Comparison of ENCODE assay signal across 9 cellular contexts in the genomic region with DNA sequence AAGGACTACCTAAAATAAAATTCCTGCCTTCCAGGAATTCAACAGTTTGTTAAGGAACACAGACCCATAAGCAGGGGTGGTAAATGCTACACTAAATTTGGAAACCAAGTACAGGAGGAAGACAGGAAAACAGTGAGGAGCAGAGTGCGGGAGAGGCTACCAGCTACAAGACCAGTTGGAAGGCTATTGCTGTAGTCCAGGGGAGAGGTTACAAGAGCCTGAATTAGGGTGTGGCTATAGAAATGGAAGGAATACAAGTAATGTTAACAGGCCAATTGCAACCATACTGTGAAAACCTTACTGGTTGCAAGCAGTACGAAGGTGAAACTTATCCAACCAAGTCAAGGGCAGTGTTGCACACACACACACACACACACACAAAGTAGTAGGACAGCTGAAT. TPM values are rescaled to one million over a fixed set of nuclear protein-coding genes. Genes with fewer than 3 reads are reported as not detected.
DNase-seq lines count a peak whose midpoint lies in the region; ATAC-seq, FAIRE-seq and TF ChIP-seq lines count a peak whose summit lies in the region.
"Had no signal": no experiment of that assay in that cellular context is flagged by ENCODE, and none has a peak within 500 bp of the region (broad histone marks: within the 10 kb centered on the region; RNA-seq: fewer than 3 reads in every experiment).

No MANE protein-coding gene starts in this region.

- H3K36me3 ChIP-seq in Karpas-422 (ENCODE audit: insufficient read depth, low read length) (peaks cover 7% of the 10 kb centered on the region; the same call in 1 of the 2 replicates), mammary epithelial cell (ENCODE audit: insufficient read depth, low read length) (peaks cover 2% of the 10 kb centered on the region)
- peaks cover 0 to 7% (median 0%) of the 10 kb centered on the region in 3 experiments for H3K36me3 ChIP-seq in naive thymus-derived CD4-positive, alpha-beta T cell (ENCODE audit: control insufficient read depth in 2 of 3, insufficient read depth in 3 of 3, low read length in 3 of 3)

- H3K27me3 ChIP-seq in CD4-positive, alpha-beta T cell (ENCODE audit: control insufficient read depth, insufficient read depth, low read length): peaks cover 8% of the 10 kb centered on the region
- H3K27me3 ChIP-seq in Karpas-422 (ENCODE audit: low read length): no peaks in the 10 kb centered on the region
- H3K27me3 ChIP-seq in mammary epithelial cell (ENCODE audit: insufficient read depth, low read length): no peaks in the 10 kb centered on the region
- no peaks in the 10 kb centered on the region for H3K27me3 ChIP-seq in naive thymus-derived CD4-positive, alpha-beta T cell (ENCODE audit: control insufficient read depth in 2 of 2, insufficient read depth in 2 of 2, low read length in 2 of 2)

- peaks cover 19% of the 10 kb centered on the region for H3K36me3 Mint-ChIP-seq in CD4-positive, alpha-beta T cell (ENCODE audit: low read depth)
- H3K36me3 Mint-ChIP-seq in naive thymus-derived CD4-positive, alpha-beta T cell: peaks cover 0 to 9% (median 4%) of the 10 kb centered on the region in 5 donors

- H3K4me3 ChIP-seq in Karpas-422 (ENCODE audit: low read length): peak overlapping the region; percentile 80
- peak overlapping the region in 1 of 3 experiments; percentile 74 for H3K4me3 ChIP-seq in mammary epithelial cell (replicated peaks in 1 of 3; ENCODE audit: insufficient read depth in 1 of 3, low read depth in 2 of 3, low read length in 3 of 3)
- H3K4me3 ChIP-seq in naive thymus-derived CD4-positive, alpha-beta T cell (ENCODE audit: low read length): peak overlapping the region; percentile 98

- no peaks in the 10 kb centered on the region for H3K9me3 Mint-ChIP-seq in CD4-positive, alpha-beta T cell
- H3K9me3 Mint-ChIP-seq in naive thymus-derived CD4-positive, alpha-beta T cell: no peaks in the 10 kb centered on the region

- no peak for ATAC-seq in CD4-positive, alpha-beta T cell (ENCODE audit: poor library complexity)
- ATAC-seq in naive thymus-derived CD4-positive, alpha-beta T cell: no peak
- no peak for ATAC-seq in GM21737 (IDR thresholded peaks at IDR 0.05; ENCODE audit: unreplicated experiment)

- H3K9ac ChIP-seq in Karpas-422 (ENCODE audit: low read length) (peak overlapping the region; percentile 87), mammary epithelial cell (ENCODE audit: insufficient read depth, low read length) (no peak overlapping the region)

- intact Hi-C loops in CD4-positive, alpha-beta T cell (cut with DNase I, micrococcal nuclease): loop anchor here (2.0 to 10.0 kb wide), 8 partner anchors 36 to 1491 kb away; a partner anchor contains a TSS
- intact Hi-C loops in mammary epithelial cell (cut with micrococcal nuclease): loop anchor here (5.0 to 10.0 kb wide), 2 partner anchors 66 to 409 kb away; a partner anchor contains a TSS
- intact Hi-C loops in naive thymus-derived CD4-positive, alpha-beta T cell (cut with micrococcal nuclease): loop anchor here (2.0 to 10.0 kb wide), 11 partner anchors 41 to 1991 kb away; a partner anchor contains a TSS

- H3K27ac Mint-ChIP-seq in CD4-positive, alpha-beta T cell: peak overlapping the region; percentile 92
- peak overlapping the region in 8 of 9 donors; percentile 38 to 96 (median 92) for H3K27ac Mint-ChIP-seq in naive thymus-derived CD4-positive, alpha-beta T cell

- H3K9me3 ChIP-seq in CD4-positive, alpha-beta T cell (ENCODE audit: control insufficient read depth, low read length): no peaks in the 10 kb centered on the region
- H3K9me3 ChIP-seq in Karpas-422 (ENCODE audit: low read length) (no peaks in the 10 kb centered on the region), mammary epithelial cell (replicated peaks; ENCODE audit: insufficient read depth, low read length) (no peaks in the 10 kb centered on the region)
- H3K9me3 ChIP-seq in naive thymus-derived CD4-positive, alpha-beta T cell (ENCODE audit: control insufficient read depth in 2 of 3, low read length in 3 of 3): no peaks in the 10 kb centered on the region

- no peak for TF ChIP-seq CTCF in CD4-positive, alpha-beta T cell (IDR thresholded peaks at IDR 0.05)
- TF ChIP-seq CTCF in mammary epithelial cell (conservative IDR thresholded peaks at IDR 0.05 in 1 of 2, IDR thresholded peaks at IDR 0.05 in 1 of 2; ENCODE audit: extremely low read depth in 1 of 2, insufficient read depth in 1 of 2, low read depth in 1 of 2, low read length in 2 of 2): no peak

- FAIRE-seq in GM12892 (lab: Jason Lieb, UNC): no peak

- WGBS in mammary epithelial cell (ENCODE audit: low coverage, missing lambda C conversion rate): 97% methylated on average over 2 of the region's 2 CpGs

- BruUV-seq in mammary epithelial cell (replicated peaks; lab: Mats Ljungman, UMichigan): no TSS peak

- H3K27ac ChIP-seq in CD4-positive, alpha-beta T cell (ENCODE audit: low read depth, low read length): no peak overlapping the region
- H3K27ac ChIP-seq in Karpas-422 (ENCODE audit: low read length): no peak overlapping the region
- no peak overlapping the region for H3K27ac ChIP-seq in mammary epithelial cell (ENCODE audit: insufficient read depth, low read depth, low read length)
- peak overlapping the region; percentile 86 for H3K27ac ChIP-seq in naive thymus-derived CD4-positive, alpha-beta T cell (ENCODE audit: low read depth, low read length)

- H3K4me3 Mint-ChIP-seq in CD4-positive, alpha-beta T cell: peak overlapping the region; percentile 97
- peak overlapping the region; percentile 63 to 99 (median 96) for H3K4me3 Mint-ChIP-seq in naive thymus-derived CD4-positive, alpha-beta T cell

- H3K4me2 ChIP-seq in Karpas-422 (ENCODE audit: low read depth, low read length, poor library complexity, severe bottlenecking) (peak overlapping the region; percentile 98), mammary epithelial cell (ENCODE audit: insufficient read depth, low read depth, low read length) (peak overlapping the region; percentile 94)

- peaks cover 40% of the 10 kb centered on the region for H3K4me1 Mint-ChIP-seq in CD4-positive, alpha-beta T cell (ENCODE audit: low read depth)
- peaks cover 26 to 48% (median 39%) of the 10 kb centered on the region in 7 donors for H3K4me1 Mint-ChIP-seq in naive thymus-derived CD4-positive, alpha-beta T cell

- POLR2A ChIA-PET in CD4-positive, alpha-beta T cell (lab: Charles Lee): interaction anchor here (1.0 to 4.0 kb wide), 7 partner anchors 12 to 1990 kb away, joined by 3 to 45 read pairs (median 4); a partner anchor contains a TSS
- POLR2A ChIA-PET in naive thymus-derived CD4-positive, alpha-beta T cell (lab: Charles Lee): interaction anchor here (1.4 to 4.0 kb wide), 5 partner anchors 12 to 1157 kb away, joined by 3 to 46 read pairs (median 6); a partner anchor contains a TSS

- H2AFZ ChIP-seq in Karpas-422 (ENCODE audit: low read length) (peak overlapping the region; percentile 97), mammary epithelial cell (ENCODE audit: low read depth, low read length) (peak overlapping the region; percentile 90)

- in situ Hi-C loops in mammary epithelial cell (cut with MboI; ENCODE audit: low sequenced_read_pairs in 2 of 2): loop anchor here in 1 of 2 donors (25.0 kb wide), 1 partner anchor 726 kb away; no protein-coding TSS in a partner anchor

- peaks cover 35% of the 10 kb centered on the region for H3K4me1 ChIP-seq in Karpas-422 (ENCODE audit: low read length)
- peaks cover 12% of the 10 kb centered on the region for H3K4me1 ChIP-seq in mammary epithelial cell (ENCODE audit: insufficient read depth, low read length)
- H3K4me1 ChIP-seq in naive thymus-derived CD4-positive, alpha-beta T cell (ENCODE audit: control insufficient read depth in 2 of 2, insufficient read depth in 2 of 2, low read length in 2 of 2): peaks cover 13 to 24% of the 10 kb centered on the region in 2 donors

- dilution Hi-C loops in mammary epithelial cell (cut with HindIII; ENCODE audit: low sequenced_read_pairs): no loop called here

- H3K79me2 ChIP-seq in Karpas-422 (ENCODE audit: low read length): peaks cover 40% of the 10 kb centered on the region
- peaks cover 40% of the 10 kb centered on the region for H3K79me2 ChIP-seq in mammary epithelial cell (ENCODE audit: insufficient read depth, low read length)

- CTCF ChIA-PET in CD4-positive, alpha-beta T cell (lab: Charles Lee): no interaction called here
- CTCF ChIA-PET in mammary epithelial cell (lab: Charles Lee; ENCODE audit: low non-redundant PET): no interaction called here
- CTCF ChIA-PET in naive thymus-derived CD4-positive, alpha-beta T cell (lab: Charles Lee): interaction anchor here (0.7 to 1.4 kb wide), 2 partner anchors 142 kb away, joined by 3 to 7 read pairs; no protein-coding TSS in a partner anchor

- no peak for DNase-seq in CD4-positive, alpha-beta T cell
- DNase-seq in Karpas-422 (no peak), mammary epithelial cell (peak; percentile 4), NCI-H2196 (lab: John Stamatoyannopoulos, UW; ENCODE audit: unreplicated experiment) (no peak), GM12892 (ENCODE audit: insufficient read length) (no peak)
- DNase-seq in naive thymus-derived CD4-positive, alpha-beta T cell: no peak
- DNase-seq in activated CD4-positive, CD25-positive, alpha-beta regulatory T cell (lab: John Stamatoyannopoulos, UW): no peak

- TF ChIP-seq POLR2A in GM12892 (IDR thresholded peaks at IDR 0.05; ENCODE audit: low read depth, low read length): no peak

- H3K9me2 ChIP-seq in Karpas-422 (replicated peaks; ENCODE audit: insufficient read depth, low read length): no peaks in the 10 kb centered on the region

- H3K27me3 Mint-ChIP-seq in CD4-positive, alpha-beta T cell: peaks cover 4% of the 10 kb centered on the region
- peaks cover 0 to 24% (median 9%) of the 10 kb centered on the region in 5 donors for H3K27me3 Mint-ChIP-seq in naive thymus-derived CD4-positive, alpha-beta T cell

- H4K20me1 ChIP-seq in Karpas-422 (ENCODE audit: insufficient read depth, low read depth, low read length) (peaks cover 7% of the 10 kb centered on the region; the same call in 1 of the 2 replicates), mammary epithelial cell (ENCODE audit: insufficient read depth, low read length) (no peaks in the 10 kb centered on the region)

RNA-seq across cellular contexts. Expression of a gene that starts 0.9 kb away (rescaled TPM):
- total RNA-seq in CD4-positive, alpha-beta T cell: 10 to 100 TPM; 62.8 to 62.9 TPM
- 22.0 and 64.0 TPM in 2 replicates for total RNA-seq in Karpas-422 (2014; rRNA removed; shearing (Covaris generic); ENCODE audit: low replicate concordance)
- total RNA-seq in mammary epithelial cell: 10 to 100 TPM; 37.3 to 67.5 TPM
- polyA plus RNA-seq in mammary epithelial cell: 40.9 TPM
- 225 TPM for polyA minus RNA-seq in mammary epithelial cell
- 10 to 100 TPM; 51.9 to 72.3 (median 67.0) TPM for total RNA-seq in naive thymus-derived CD4-positive, alpha-beta T cell
- polyA plus RNA-seq in naive thymus-derived CD4-positive, alpha-beta T cell: 10 to 100 TPM; 43.3 to 44.1 TPM
- 24.3 TPM for polyA plus RNA-seq in GM12892 (2012; ENCODE audit: missing spikeins)

RNA-seq across cellular contexts. Expression of a gene that starts 11.5 kb away (rescaled TPM):
- total RNA-seq in CD4-positive, alpha-beta T cell: 10 to 100 TPM; 23.1 to 24.6 TPM
- 9.7 and 12.3 TPM in 2 replicates for total RNA-seq in Karpas-422 (2014; rRNA removed; shearing (Covaris generic); ENCODE audit: low replicate concordance)
- 10 to 100 TPM; 12.5 to 16.7 TPM for total RNA-seq in mammary epithelial cell
- 11.2 TPM for polyA plus RNA-seq in mammary epithelial cell
- 6.6 TPM for polyA minus RNA-seq in mammary epithelial cell
- total RNA-seq in naive thymus-derived CD4-positive, alpha-beta T cell: 10 to 100 TPM; 15.4 to 28.2 (median 20.8) TPM
- 10 to 100 TPM; 14.7 to 23.2 TPM for polyA plus RNA-seq in naive thymus-derived CD4-positive, alpha-beta T cell
- polyA plus RNA-seq in GM12892 (2012; ENCODE audit: missing spikeins): 11.3 TPM

RNA-seq across cellular contexts. Expression of a gene that starts 54.0 kb away (rescaled TPM):
- total RNA-seq in CD4-positive, alpha-beta T cell: not detected
- not detected in 2 replicates for total RNA-seq in Karpas-422 (2014; rRNA removed; shearing (Covaris generic); ENCODE audit: low replicate concordance)
- not detected for total RNA-seq in mammary epithelial cell
- polyA plus RNA-seq in mammary epithelial cell: not detected
- not detected for polyA minus RNA-seq in mammary epithelial cell
- total RNA-seq in naive thymus-derived CD4-positive, alpha-beta T cell: not detected
- polyA plus RNA-seq in naive thymus-derived CD4-positive, alpha-beta T cell: not detected
- polyA plus RNA-seq in GM12892 (2012; ENCODE audit: missing spikeins): not detected
- polyA plus RNA-seq: esophagus had no signal
